In genomic region chr4:163072222-163072621, GRCh38 we compare ENCODE assay signal across 1 cellular context.
TF ChIP-seq lines count a peak whose summit lies in the region.

No MANE protein-coding gene starts in this region.

TF ChIP-seq in HepG2, 621 proteins besides CTCF, POLR2A, EP300 and RAD21 (continued from another document):
- TF ChIP-seq FIP1L1 (IDR thresholded peaks at IDR 0.05; ENCODE audit: borderline replicate concordance, insufficient read depth, low read depth, low read length): no peak
- TF ChIP-seq SMARCC2 (IDR thresholded peaks at IDR 0.05): no peak
- TF ChIP-seq, protein P1, sequence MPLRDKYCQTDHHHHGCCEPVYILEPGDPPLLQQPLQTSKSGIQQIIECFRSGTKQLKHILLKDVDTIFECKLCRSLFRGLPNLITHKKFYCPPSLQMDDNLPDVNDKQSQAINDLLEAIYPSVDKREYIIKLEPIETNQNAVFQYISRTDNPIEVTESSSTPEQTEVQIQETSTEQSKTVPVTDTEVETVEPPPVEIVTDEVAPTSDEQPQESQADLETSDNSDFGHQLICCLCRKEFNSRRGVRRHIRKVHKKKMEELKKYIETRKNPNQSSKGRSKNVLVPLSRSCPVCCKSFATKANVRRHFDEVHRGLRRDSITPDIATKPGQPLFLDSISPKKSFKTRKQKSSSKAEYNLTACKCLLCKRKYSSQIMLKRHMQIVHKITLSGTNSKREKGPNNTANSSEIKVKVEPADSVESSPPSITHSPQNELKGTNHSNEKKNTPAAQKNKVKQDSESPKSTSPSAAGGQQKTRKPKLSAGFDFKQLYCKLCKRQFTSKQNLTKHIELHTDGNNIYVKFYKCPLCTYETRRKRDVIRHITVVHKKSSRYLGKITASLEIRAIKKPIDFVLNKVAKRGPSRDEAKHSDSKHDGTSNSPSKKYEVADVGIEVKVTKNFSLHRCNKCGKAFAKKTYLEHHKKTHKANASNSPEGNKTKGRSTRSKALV (CRISPR knock-in tag; IDR thresholded peaks at IDR 0.05): no peak
- no peak for TF ChIP-seq SOX6 (IDR thresholded peaks at IDR 0.05)
- TF ChIP-seq SOX6 (CRISPR knock-in tag; IDR thresholded peaks at IDR 0.05): no peak
- TF ChIP-seq ZBTB33 (CRISPR knock-in tag; IDR thresholded peaks at IDR 0.05): no peak
- no peak for TF ChIP-seq AKAP8 (CRISPR knock-in tag; IDR thresholded peaks at IDR 0.05)
- TF ChIP-seq ZNF274 (CRISPR knock-in tag; IDR thresholded peaks at IDR 0.05): no peak
- TF ChIP-seq CEBPG (CRISPR knock-in tag; IDR thresholded peaks at IDR 0.05): no peak
- no peak for TF ChIP-seq ERF (CRISPR knock-in tag; IDR thresholded peaks at IDR 0.05)
- TF ChIP-seq ZFP37 (CRISPR knock-in tag; IDR thresholded peaks at IDR 0.05; ENCODE audit: borderline replicate concordance): no peak
- TF ChIP-seq SNAI1 (CRISPR knock-in tag; IDR thresholded peaks at IDR 0.05; ENCODE audit: borderline replicate concordance): no peak
TF ChIP-seq in HepG2: peak in this region for 0.
